Comparison of ENCODE assay signal across 13 cellular contexts in genomic region chr22:41522813-41523212, GRCh38. TPM values are rescaled to one million over a fixed set of nuclear protein-coding genes. Genes with fewer than 3 reads are reported as not detected.
DNase-seq lines count a peak whose midpoint lies in the region; ATAC-seq and TF ChIP-seq lines count a peak whose summit lies in the region.
"Had no signal": no experiment of that assay in that cellular context is flagged by ENCODE, and none has a peak within 500 bp of the region (broad histone marks: within the 10 kb centered on the region; RNA-seq: fewer than 3 reads in every experiment).

No MANE protein-coding gene starts in this region.

- H3K27me3 ChIP-seq in fibroblast of lung (ENCODE audit: control insufficient read depth, insufficient read depth, low read length) (no peaks in the 10 kb centered on the region), prostate gland (replicated peaks; ENCODE audit: insufficient read depth) (no peaks in the 10 kb centered on the region)

- no peak overlapping the region for H3K4me2 ChIP-seq in fibroblast of lung (ENCODE audit: extremely low read depth, insufficient read depth, low read length)

- H3K4me3 ChIP-seq in fibroblast of lung (replicated peaks in 1 of 4; ENCODE audit: control extremely low read depth in 1 of 4, insufficient read depth in 1 of 4, low read depth in 3 of 4, low read length in 4 of 4) (no peak overlapping the region), prostate gland (no peak overlapping the region)

- H3K36me3 ChIP-seq in fibroblast of lung (ENCODE audit: control insufficient read depth, insufficient read depth, low read length) (peaks cover 34% of the 10 kb centered on the region), prostate gland (peaks cover 0 to 13% of the 10 kb centered on the region in 2 donors)

- H3K4me1 Mint-ChIP-seq in CD14-positive monocyte: peaks cover 8% of the 10 kb centered on the region
- H3K4me1 Mint-ChIP-seq in T-helper 17 cell: peaks cover 12% of the 10 kb centered on the region
- H3K4me1 Mint-ChIP-seq: central memory CD8-positive, alpha-beta T cell had no signal

- H3K27me3 Mint-ChIP-seq in CD14-positive monocyte (ENCODE audit: low read depth in 3 of 3) (peaks cover 0 to 2% (median 0%) of the 10 kb centered on the region in 3 donors), T-helper 17 cell (no peaks in the 10 kb centered on the region)
- H3K27me3 Mint-ChIP-seq: central memory CD8-positive, alpha-beta T cell had no signal

- DNase-seq in CD14-positive monocyte (ENCODE audit: low spot score): no peak
- DNase-seq in T-helper 17 cell: no peak
- no peak for DNase-seq in fibroblast of lung (ENCODE audit: low read depth in 2 of 2)
- no peak for DNase-seq in prostate gland (ENCODE audit: low spot score)
- no peak for DNase-seq in dedifferentiated amniotic fluid mesenchymal stem cell (ENCODE audit: extremely low spot score)
- no peak for DNase-seq in NCI-H526 treated with DMSO at 0.1 percent for 48 hours (lab: John Stamatoyannopoulos, UW)
- no peak for DNase-seq in SIG-M5 (lab: John Stamatoyannopoulos, UW)
- DNase-seq: NCI-H1105, small intestine, SW 1271 had no signal

- H3K27ac ChIP-seq in fibroblast of lung (ENCODE audit: insufficient read depth, low read length) (peak overlapping the region; percentile 98), prostate gland (peak overlapping the region; percentile 70)

- H3K36me3 Mint-ChIP-seq in CD14-positive monocyte (peaks cover 60 to 88% of the 10 kb centered on the region in 2 donors), T-helper 17 cell (ENCODE audit: low read depth) (no peaks in the 10 kb centered on the region)

- TF ChIP-seq POLR2A in prostate gland (IDR thresholded peaks at IDR 0.05): no peak

- TF ChIP-seq CTCF in CD14-positive monocyte (IDR thresholded peaks at IDR 0.05) (no peak), fibroblast of lung (conservative IDR thresholded peaks at IDR 0.05 in 1 of 2, IDR thresholded peaks at IDR 0.05 in 1 of 2; ENCODE audit: low read depth in 1 of 2, low read length in 2 of 2) (no peak), prostate gland (IDR thresholded peaks at IDR 0.05) (no peak)

- H3K27ac Mint-ChIP-seq in CD14-positive monocyte (peak overlapping the region in 4 of 7 donors; percentile 1 to 60 (median 50)), T-helper 17 cell (peak overlapping the region; percentile 51)

- H4K20me1 ChIP-seq in fibroblast of lung (ENCODE audit: control insufficient read depth, extremely low read depth, insufficient read depth, low read length): no peaks in the 10 kb centered on the region

- H3K9me3 Mint-ChIP-seq in CD14-positive monocyte: no peaks in the 10 kb centered on the region
- H3K9me3 Mint-ChIP-seq: central memory CD8-positive, alpha-beta T cell had no signal

- ATAC-seq in T-helper 17 cell: no peak
- no peak for ATAC-seq in GM19351 (IDR thresholded peaks at IDR 0.05; ENCODE audit: unreplicated experiment)

- intact Hi-C loops in CD14-positive monocyte (cut with micrococcal nuclease): no loop called here
- intact Hi-C loops in prostate gland (cut with DNase I): loop anchor here (10.0 kb wide), 1 partner anchor 218 kb away; the partner anchor contains the start of gene ZC3H7B

- H3K9me3 ChIP-seq in T-helper 17 cell (ENCODE audit: control insufficient read depth, low read length, poor library complexity, severe bottlenecking) (no peaks in the 10 kb centered on the region), fibroblast of lung (ENCODE audit: control insufficient read depth, insufficient read depth, low read depth, low read length) (no peaks in the 10 kb centered on the region), prostate gland (no peaks in the 10 kb centered on the region)

- H3K4me3 Mint-ChIP-seq in CD14-positive monocyte: no peak overlapping the region
- H3K4me3 Mint-ChIP-seq in T-helper 17 cell: no peak overlapping the region
- H3K4me3 Mint-ChIP-seq: central memory CD8-positive, alpha-beta T cell had no signal

- peaks cover 31% of the 10 kb centered on the region for H3K4me1 ChIP-seq in fibroblast of lung (ENCODE audit: control insufficient read depth, extremely low read depth, insufficient read depth, low read length)
- peaks cover 5% of the 10 kb centered on the region for H3K4me1 ChIP-seq in prostate gland (replicated peaks)

- H3K79me2 ChIP-seq in fibroblast of lung (ENCODE audit: control insufficient read depth, insufficient read depth, low read length): peaks cover 6% of the 10 kb centered on the region

- no peak overlapping the region for H3K9ac ChIP-seq in fibroblast of lung (ENCODE audit: insufficient read depth, low read length)

- 91% methylated on average over 9 of the region's 9 CpGs for WGBS in prostate gland

- H2AFZ ChIP-seq in fibroblast of lung (ENCODE audit: low read length): no peak overlapping the region

RNA-seq across cellular contexts. Expression of gene POLR3H, which starts 21.5 kb away (rescaled TPM):
- polyA plus RNA-seq in CD14-positive monocyte (10 to 100 TPM; 10.4 to 19.0 TPM), fibroblast of lung (42.6 and 62.5 TPM in 2 replicates)
- total RNA-seq in T-helper 17 cell (10 to 100 TPM; 11.2 to 19.5 TPM), fibroblast of lung (15.4 and 19.7 TPM in 2 replicates), prostate gland (10 to 100 TPM; 27.8 to 29.1 TPM)
- polyA plus RNA-seq in fibroblast of lung (2012): 45.0 and 75.3 TPM in 2 replicates
- polyA minus RNA-seq in fibroblast of lung (ENCODE audit: low replicate concordance): 86.8 and 140 TPM in 2 replicates

RNA-seq across cellular contexts. Expression of gene CSDC2, which starts 38.0 kb away (rescaled TPM):
- polyA plus RNA-seq in CD14-positive monocyte (not detected), fibroblast of lung (3.3 and 11.2 TPM in 2 replicates)
- total RNA-seq in T-helper 17 cell (not detected), fibroblast of lung (8.2 and 15.2 TPM in 2 replicates), prostate gland (10 to 100 TPM in 1 of 2 donors, 1 to 10 TPM in 1; 7.2 to 93.6 TPM)
- 8.2 and 32.3 TPM in 2 replicates for polyA plus RNA-seq in fibroblast of lung (2012)
- 6.2 and 14.9 TPM in 2 replicates for polyA minus RNA-seq in fibroblast of lung (ENCODE audit: low replicate concordance)
- total RNA-seq: lung microvascular endothelial cell had no signal

RNA-seq across cellular contexts. Expression of gene ACO2, which starts 53.9 kb away (rescaled TPM):
- polyA plus RNA-seq in CD14-positive monocyte (10 to 100 TPM; 64.2 to 75.8 TPM), fibroblast of lung (37.6 and 52.6 TPM in 2 replicates)
- total RNA-seq in T-helper 17 cell (10 to 100 TPM; 77.2 to 81.9 TPM), fibroblast of lung (60.4 and 80.3 TPM in 2 replicates), prostate gland (100 to 1,000 TPM; 100 to 177 TPM)
- 58.1 and 76.0 TPM in 2 replicates for polyA plus RNA-seq in fibroblast of lung (2012)
- 145 and 147 TPM in 2 replicates for polyA minus RNA-seq in fibroblast of lung (ENCODE audit: low replicate concordance)

RNA-seq across cellular contexts. Expression of gene PHF5A, which starts 54.3 kb away (rescaled TPM):
- polyA plus RNA-seq in CD14-positive monocyte (10 to 100 TPM; 22.0 to 26.3 TPM), fibroblast of lung (61.5 and 82.7 TPM in 2 replicates)
- total RNA-seq in T-helper 17 cell (10 to 100 TPM; 31.7 to 39.6 TPM), fibroblast of lung (63.3 and 64.2 TPM in 2 replicates), prostate gland (10 to 100 TPM; 35.8 to 40.2 TPM)
- polyA plus RNA-seq in fibroblast of lung (2012): 41.9 and 53.4 TPM in 2 replicates
- 16.5 and 18.3 TPM in 2 replicates for polyA minus RNA-seq in fibroblast of lung (ENCODE audit: low replicate concordance)
